29 cellular contexts compared by ENCODE assay signal in the genomic region with DNA sequence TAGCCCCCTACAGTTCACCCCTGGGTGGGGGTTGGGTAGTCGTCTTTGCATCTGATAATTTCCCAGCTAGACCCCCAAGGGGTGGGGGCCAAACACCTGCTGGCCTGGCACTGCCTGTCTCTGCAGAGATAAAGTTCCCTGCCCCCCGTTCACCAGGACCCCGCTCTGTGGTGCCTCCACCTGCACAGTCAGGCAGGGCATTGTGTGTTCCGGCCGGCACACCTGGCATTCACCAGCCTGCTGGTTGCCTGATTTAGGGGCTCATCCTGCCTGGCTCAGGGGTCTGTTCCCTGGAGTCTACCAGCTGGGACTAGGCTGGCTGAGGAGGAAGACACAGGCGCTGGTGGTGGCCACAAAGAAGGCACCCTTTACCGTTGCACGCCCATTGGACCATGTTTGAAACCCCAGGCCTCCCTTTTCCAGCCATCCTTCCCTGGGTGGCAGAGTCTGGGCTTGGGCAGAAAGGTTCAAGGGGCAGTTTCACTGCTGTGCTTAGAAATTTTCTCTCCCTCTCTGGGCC. TPM values are rescaled to one million over a fixed set of nuclear protein-coding genes. Genes with fewer than 3 reads are reported as not detected.
"Had no signal": no experiment of that assay in that cellular context is flagged by ENCODE, and none has a peak within 500 bp of the region (broad histone marks: within the 10 kb centered on the region; RNA-seq: fewer than 3 reads in every experiment).

No MANE protein-coding gene starts in this region.

- FAIRE-seq: TTC549 had no signal

- H3K36me3 ChIP-seq: ascending aorta had no signal

- DNase-seq: activated B cell treated with CpG ODN at 0.5 μM for 24 hours; activated CD4-positive, alpha-beta memory T cell treated with anti-CD3 and anti-CD28 coated beads for 36 hours; activated CD4-positive, alpha-beta T cell treated with anti-CD3 and anti-CD28 coated beads, Interleukin-2, amount 10 ng/mL, durations not matched to agents 7 days and 5 days; activated naive CD4-positive, alpha-beta T cell treated with Interleukin-2 at 50 U/mL for 16 hours; activated naive CD8-positive, alpha-beta T cell treated with anti-CD3 and anti-CD28 coated beads, Interleukin-2, amount 50 U/mL, for 24 hours; amniotic stem cell; body of pancreas; MV-4-11; NCI-H1105; NCI-H1436; NCI-H1694 treated with DMSO at 0.1 percent for 48 hours; NCI-H2029 treated with DMSO at 0.1 percent for 48 hours; NCI-H345; NCI-H510A; NCI-H526 treated with DMSO at 0.1 percent for 48 hours; OCI-M1; RPMI8226; T-cell; T-helper 2 cell; T1000 had no signal

- H3K9me3 ChIP-seq: ascending aorta, body of pancreas had no signal

- H3K9ac ChIP-seq: KMS-11 had no signal

- H3K4me3 ChIP-seq: ascending aorta, body of pancreas had no signal

- H3K4me1 ChIP-seq: ascending aorta had no signal

- H3K4me2 ChIP-seq: KMS-11 had no signal

- ATAC-seq: activated naive CD4-positive, alpha-beta T cell treated with anti-CD3 and anti-CD28 coated beads, Interleukin-2, amount 50 U/mL, for 72 hours; activated naive CD8-positive, alpha-beta T cell treated with anti-CD3 and anti-CD28 coated beads, Interleukin-2, amount 50 U/mL, for 24 hours; body of pancreas; Panc1; Right ventricle myocardium inferior; T-cell had no signal

- H3K27ac ChIP-seq: ascending aorta, body of pancreas, KMS-11, SK-N-MC had no signal

RNA-seq across cellular contexts. Expression of gene SCRT2, which starts 30.8 kb away (rescaled TPM):
- total RNA-seq: activated B cell treated with CpG ODN at 0.5 μM for 24 hours; activated CD4-positive, alpha-beta memory T cell treated with anti-CD3 and anti-CD28 coated beads for 36 hours; activated CD4-positive, alpha-beta T cell treated with anti-CD3 and anti-CD28 coated beads, Interleukin-2, amount 10 ng/mL, durations not matched to agents 7 days and 5 days; activated CD8-positive, alpha-beta memory T cell treated with anti-CD3 and anti-CD28 coated beads for 36 hours; activated naive CD4-positive, alpha-beta T cell treated with anti-CD3 and anti-CD28 coated beads, Interleukin-2, amount 50 U/mL, for 72 hours; ascending aorta; MCF 10A; Right ventricle myocardium inferior; T-cell had no signal
